ENCODE assay signal across 16 cellular contexts in genomic region chr6:58290177-58290576, GRCh38.
A peak's percentile ranks its signal among the peaks of the same experiment; 100 is the strongest.
DNase-seq lines count a peak whose midpoint lies in the region; ATAC-seq and TF ChIP-seq lines count a peak whose summit lies in the region.
"Had no signal": no experiment of that assay in that cellular context is flagged by ENCODE, and none has a peak within 500 bp of the region (broad histone marks: within the 10 kb centered on the region; RNA-seq: fewer than 3 reads in every experiment).

No MANE protein-coding gene starts in this region.

- H3K4me3 Mint-ChIP-seq in MCF 10A (ENCODE audit: unreplicated experiment), result no peak overlapping the region
- H3K4me3 Mint-ChIP-seq in endodermal cell, result no peak overlapping the region
- no peak overlapping the region for H3K4me3 Mint-ChIP-seq in nephron progenitor cell
- H3K4me3 Mint-ChIP-seq: CD4-positive, alpha-beta T cell; H9 had no signal

- H4K20me1 ChIP-seq in PC-3 (ENCODE audit: low read length), result no peaks in the 10 kb centered on the region

- CTCF ChIA-PET in MCF 10A (lab: Yijun Ruan, JAX) (interaction anchor here (1.5 kb wide), 2 partner anchors 9 to 64 kb away, joined by 3 to 4 read pairs; no protein-coding TSS in a partner anchor), PC-3 (lab: Charles Lee) (no interaction called here)

- no peak for TF ChIP-seq CTCF in MCF 10A (IDR thresholded peaks at IDR 0.05; ENCODE audit: unreplicated experiment)
- TF ChIP-seq CTCF in breast epithelium (IDR thresholded peaks at IDR 0.05), result no peak
- TF ChIP-seq CTCF in PC-3 (conservative IDR thresholded peaks at IDR 0.05; ENCODE audit: low read depth, low read length), result no peak
- TF ChIP-seq CTCF in endodermal cell (conservative IDR thresholded peaks at IDR 0.05), result no peak
- no peak for TF ChIP-seq CTCF in nephron progenitor cell (IDR thresholded peaks at IDR 0.05)

- H3K27me3 ChIP-seq in breast epithelium (no peaks in the 10 kb centered on the region), PC-3 (ENCODE audit: low read length) (no peaks in the 10 kb centered on the region), endodermal cell (ENCODE audit: control insufficient read depth, insufficient read depth, low read length, poor library complexity, severe bottlenecking) (no peaks in the 10 kb centered on the region)

- H3K4me1 Mint-ChIP-seq in MCF 10A (ENCODE audit: insufficient read depth, unreplicated experiment) (peaks cover 21% of the 10 kb centered on the region), endodermal cell (no peaks in the 10 kb centered on the region), nephron progenitor cell (no peaks in the 10 kb centered on the region)
- H3K4me1 Mint-ChIP-seq: H9 had no signal

- H3K4me3 ChIP-seq in breast epithelium (no peak overlapping the region), PC-3 (ENCODE audit: low read length) (no peak overlapping the region), endodermal cell (ENCODE audit: low read length) (peak overlapping the region; percentile 45)
- H3K4me3 ChIP-seq: A549 had no signal

- BruUV-seq in MCF 10A (replicated peaks; lab: Mats Ljungman, UMichigan) (no TSS peak), PC-3 (replicated peaks; lab: Mats Ljungman, UMichigan) (no TSS peak)

- H3K27ac Mint-ChIP-seq in MCF 10A (ENCODE audit: low read depth, unreplicated experiment) (peak overlapping the region; percentile 50), endodermal cell (no peak overlapping the region), nephron progenitor cell (no peak overlapping the region)
- H3K27ac Mint-ChIP-seq: CD4-positive, alpha-beta T cell; H9 had no signal

- H3K9me3 ChIP-seq in breast epithelium (no peaks in the 10 kb centered on the region), PC-3 (ENCODE audit: low read length) (no peaks in the 10 kb centered on the region), endodermal cell (ENCODE audit: control insufficient read depth, low read length) (peaks cover 59% of the 10 kb centered on the region)
- H3K9me3 ChIP-seq: A549, Caco-2 had no signal

- H3K27me3 Mint-ChIP-seq in MCF 10A (ENCODE audit: insufficient read depth, unreplicated experiment) (no peaks in the 10 kb centered on the region), endodermal cell (ENCODE audit: insufficient read depth) (no peaks in the 10 kb centered on the region), nephron progenitor cell (ENCODE audit: low read depth, poor library complexity) (no peaks in the 10 kb centered on the region)
- H3K27me3 Mint-ChIP-seq: CD4-positive, alpha-beta T cell had no signal

- no peaks in the 10 kb centered on the region for H3F3A ChIP-seq in PC-3 (ENCODE audit: low read length, unreplicated experiment)

- no peaks in the 10 kb centered on the region for H3K4me1 ChIP-seq in breast epithelium
- no peaks in the 10 kb centered on the region for H3K4me1 ChIP-seq in PC-3 (ENCODE audit: insufficient read depth, low read length)
- H3K4me1 ChIP-seq in endodermal cell (ENCODE audit: control insufficient read depth, insufficient read depth, low read length), result no peaks in the 10 kb centered on the region
- H3K4me1 ChIP-seq: A549, Caco-2 had no signal

- DNase-seq in MCF 10A (ENCODE audit: unreplicated experiment) (peak; percentile 17), breast epithelium (ENCODE audit: low spot score in 2 of 2) (no peak), PC-3 (peak; percentile 46), endodermal cell (no peak), nephron progenitor cell (no peak)
- DNase-seq: AML-193; Caco-2; CD4-positive, alpha-beta T cell; GF-D8; H9; IMR-90 had no signal

- H3K36me3 Mint-ChIP-seq in MCF 10A (ENCODE audit: insufficient read depth, unreplicated experiment) (no peaks in the 10 kb centered on the region), endodermal cell (ENCODE audit: low read depth) (no peaks in the 10 kb centered on the region), nephron progenitor cell (ENCODE audit: low read depth) (no peaks in the 10 kb centered on the region)

- intact Hi-C loops in MCF 10A (cut with micrococcal nuclease), result no loop called here
- intact Hi-C loops in breast epithelium (cut with DNase I; ENCODE audit: low total_unique reads), result no loop called here
- intact Hi-C loops in PC-3 (cut with micrococcal nuclease), result no loop called here

- ATAC-seq in PC-3 (peak; percentile 75), GM18520 (IDR thresholded peaks at IDR 0.05; ENCODE audit: unreplicated experiment) (no peak), HG03159 (IDR thresholded peaks at IDR 0.05; ENCODE audit: unreplicated experiment) (no peak)
- ATAC-seq: A549 had no signal

- H3K9ac ChIP-seq in PC-3 (ENCODE audit: low read length) (no peak overlapping the region), endodermal cell (ENCODE audit: extremely low read depth, low read length, poor library complexity, severe bottlenecking) (no peak overlapping the region)

- no peaks in the 10 kb centered on the region for H3K36me3 ChIP-seq in breast epithelium
- no peaks in the 10 kb centered on the region for H3K36me3 ChIP-seq in PC-3 (ENCODE audit: low read depth, low read length)
- no peaks in the 10 kb centered on the region for H3K36me3 ChIP-seq in endodermal cell (ENCODE audit: control insufficient read depth, insufficient read depth, low read length)

- H2AFZ ChIP-seq in PC-3 (ENCODE audit: low read length), result no peak overlapping the region

- no peaks in the 10 kb centered on the region for H3K9me2 ChIP-seq in PC-3 (replicated peaks; ENCODE audit: low read length)

- no peak overlapping the region for H3K4me2 ChIP-seq in PC-3 (ENCODE audit: low read length)
- H3K4me2 ChIP-seq: A549 had no signal

- H3K79me2 ChIP-seq in PC-3 (ENCODE audit: low read length), result no peaks in the 10 kb centered on the region

- POLR2A ChIA-PET in MCF 10A (lab: Yijun Ruan, JAX) (no interaction called here), PC-3 (lab: Charles Lee; ENCODE audit: unreplicated experiment) (no interaction called here)

- H3K27ac ChIP-seq in breast epithelium, result no peak overlapping the region
- no peak overlapping the region for H3K27ac ChIP-seq in PC-3 (ENCODE audit: low read length)
- H3K27ac ChIP-seq in endodermal cell (ENCODE audit: low read depth, low read length), result no peak overlapping the region
- H3K27ac ChIP-seq: 22Rv1, A549, C4-2B had no signal

- no peak for TF ChIP-seq POLR2A in breast epithelium (IDR thresholded peaks at IDR 0.05)

- H3K9me3 Mint-ChIP-seq in MCF 10A (ENCODE audit: unreplicated experiment) (no peaks in the 10 kb centered on the region), endodermal cell (peaks cover 71% of the 10 kb centered on the region), nephron progenitor cell (peaks cover 61% of the 10 kb centered on the region)

Comparison
In these comparisons a context has a peak if more than half of its experiments do, and no peak if none do; other contexts are left out.
1. DNase-seq: peak in MCF 10A (single experiment) and PC-3 (single experiment); none in breast epithelium (0 of 2), endodermal cell (single experiment) and nephron progenitor cell (single experiment).